Comparison of ENCODE assay signal across 12 cellular contexts in genomic region chr7:156379242-156380070, GRCh38.
"Had no signal": no experiment of that assay in that cellular context is flagged by ENCODE, and none has a peak within 500 bp of the region (broad histone marks: within the 10 kb centered on the region; RNA-seq: fewer than 3 reads in every experiment).

No MANE protein-coding gene starts in this region.

- H3K36me3 ChIP-seq: thoracic aorta, vagina had no signal

- H3K4me3 ChIP-seq: dorsolateral prefrontal cortex, thoracic aorta, vagina had no signal

- H3K27me3 ChIP-seq: vagina had no signal

- H3K4me1 ChIP-seq: vagina had no signal

- DNase-seq: activated CD4-positive, alpha-beta memory T cell treated with anti-CD3 and anti-CD28 coated beads for 36 hours; activated gamma-delta T cell treated with Interleukin-2 at 50 U/mL for 16 hours; activated naive CD8-positive, alpha-beta T cell treated with anti-CD3 and anti-CD28 coated beads for 36 hours; activated T-cell treated with anti-CD3 and anti-CD28 coated beads, Interleukin-2, amount 50 U/mL, for 48 hours; dorsolateral prefrontal cortex; hypothalamus; mesenchymal stem cell; stimulated activated CD4-positive, alpha-beta T cell treated with anti-CD3 and anti-CD28 coated beads, Interleukin-4, amount 100 ng/mL, for 1 hour; stimulated activated CD8-positive, alpha-beta memory T cell treated with anti-CD3 and anti-CD28 coated beads, Interleukin-4, amount 100 ng/mL, for 48 hours; stimulated activated naive CD8-positive, alpha-beta T cell treated with anti-CD3 and anti-CD28 coated beads, Interleukin-15, amount 100 ng/mL, for 72 hours had no signal

- H3K27ac ChIP-seq: dorsolateral prefrontal cortex, thoracic aorta, vagina had no signal

- H3K9me3 ChIP-seq: thoracic aorta, vagina had no signal
